In the genomic region with DNA sequence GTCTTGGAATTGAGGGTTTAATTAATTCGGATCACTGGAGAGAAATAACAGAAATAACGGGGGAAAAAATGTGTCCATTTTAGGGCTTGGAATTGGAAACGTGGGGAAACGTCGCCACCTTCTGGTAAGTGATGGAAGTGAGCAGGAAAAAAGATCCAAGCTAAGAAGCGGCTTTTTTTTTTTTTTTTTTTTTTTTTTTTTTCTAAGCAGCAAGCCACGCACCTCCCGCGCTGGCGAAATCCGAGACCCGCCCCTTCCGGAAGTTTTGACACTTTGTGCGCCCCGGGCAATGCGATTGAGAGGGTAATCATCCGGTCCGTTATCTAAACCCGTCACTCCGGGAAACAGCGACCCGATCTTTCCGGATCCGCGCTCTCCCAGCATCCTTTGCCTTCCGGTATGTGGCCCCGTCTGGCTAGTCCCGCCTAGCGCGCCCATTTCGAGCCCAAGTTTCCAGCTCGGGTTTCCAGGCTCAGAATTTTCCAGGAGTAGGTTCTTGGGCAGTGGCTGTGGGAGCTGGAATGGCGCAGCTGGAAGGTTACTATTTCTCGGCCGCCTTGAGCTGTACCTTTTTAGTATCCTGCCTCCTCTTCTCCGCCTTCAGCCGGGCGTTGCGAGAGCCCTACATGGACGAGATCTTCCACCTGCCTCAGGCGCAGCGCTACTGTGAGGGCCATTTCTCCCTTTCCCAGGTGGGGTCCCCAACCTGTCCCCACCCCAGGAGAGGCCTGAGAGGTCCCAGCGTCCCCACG, we compare ENCODE assay signal across 8 cellular contexts. TPM values are rescaled to one million over a fixed set of nuclear protein-coding genes. Genes with fewer than 3 reads are reported as not detected.
DNase-seq lines count a peak whose midpoint lies in the region; ATAC-seq lines count a peak whose summit lies in the region.

A gene with protein sequence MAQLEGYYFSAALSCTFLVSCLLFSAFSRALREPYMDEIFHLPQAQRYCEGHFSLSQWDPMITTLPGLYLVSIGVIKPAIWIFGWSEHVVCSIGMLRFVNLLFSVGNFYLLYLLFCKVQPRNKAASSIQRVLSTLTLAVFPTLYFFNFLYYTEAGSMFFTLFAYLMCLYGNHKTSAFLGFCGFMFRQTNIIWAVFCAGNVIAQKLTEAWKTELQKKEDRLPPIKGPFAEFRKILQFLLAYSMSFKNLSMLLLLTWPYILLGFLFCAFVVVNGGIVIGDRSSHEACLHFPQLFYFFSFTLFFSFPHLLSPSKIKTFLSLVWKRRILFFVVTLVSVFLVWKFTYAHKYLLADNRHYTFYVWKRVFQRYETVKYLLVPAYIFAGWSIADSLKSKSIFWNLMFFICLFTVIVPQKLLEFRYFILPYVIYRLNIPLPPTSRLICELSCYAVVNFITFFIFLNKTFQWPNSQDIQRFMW (plus strand): TSS at position 418 of the 752 bp plus-strand sequence. CDS start 104 bp downstream, at position 522.

- peak; percentile 53 for DNase-seq in COLO829 (ENCODE audit: low spot score)
- peak; percentile 90 for DNase-seq in HS-5 (ENCODE audit: low read depth)
- peak; percentile 90 for DNase-seq in NK-92 treated with Interleukin-12 subunit alpha and Interleukin-12 subunit beta, amount 100 ng/mL, for 24 hours (lab: John Stamatoyannopoulos, UW)
- peak; percentile 97 for DNase-seq in activated CD8-positive, alpha-beta memory T cell treated with anti-CD3 and anti-CD28 coated beads for 24 hours
- peak; percentile 94 for DNase-seq in effector CD8-positive, alpha-beta T cell (lab: John Stamatoyannopoulos, UW)
- DNase-seq in lung microvascular endothelial cell (ENCODE audit: low read depth in 2 of 2): peak; percentile 99
- DNase-seq in stimulated activated CD4-positive, alpha-beta T cell treated with anti-CD3 and anti-CD28 coated beads, TNF-alpha, amount 100 ng/mL, for 48 hours (ENCODE audit: low read depth in 3 of 3): peak; percentile 84 to 94 (median 86)

- peak; percentile 99 for ATAC-seq in GM19468 (IDR thresholded peaks at IDR 0.05; ENCODE audit: extremely low read depth, unreplicated experiment)

RNA-seq across cellular contexts. Expression of the gene that starts here (rescaled TPM):
- 7.8 and 14.7 TPM in 2 replicates for total RNA-seq in lung microvascular endothelial cell

Comparison
In these comparisons a context has a peak if more than half of its experiments do, and no peak if none do; other contexts are left out.
1. Peak in every context shown above with its lines: DNase-seq and ATAC-seq.